ENCODE assay signal across 10 cellular contexts in the genomic region with DNA sequence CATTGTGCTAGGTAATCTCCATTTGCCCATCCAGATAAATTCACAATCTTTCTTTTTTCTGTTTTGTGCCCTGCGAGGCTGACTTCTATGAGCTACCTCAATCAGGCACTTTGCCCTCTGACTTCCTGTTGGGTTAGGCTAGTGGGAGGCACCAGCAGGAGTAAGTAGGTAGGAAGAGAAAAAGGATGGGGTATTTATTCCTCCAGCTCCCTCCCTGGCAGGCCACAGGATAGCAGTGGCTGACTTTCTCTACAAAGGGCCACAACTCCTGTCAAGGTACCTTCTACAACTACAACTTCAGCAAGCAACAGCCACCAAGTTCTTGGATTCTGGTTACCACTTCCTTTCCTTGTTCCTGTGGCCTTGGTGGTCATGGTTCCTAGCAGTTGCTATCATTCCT.
"Had no signal": no experiment of that assay in that cellular context is flagged by ENCODE, and none has a peak within 500 bp of the region (broad histone marks: within the 10 kb centered on the region; RNA-seq: fewer than 3 reads in every experiment).

No MANE protein-coding gene starts in this region.

- H3K36me3 ChIP-seq: lower lobe of right lung, prostate gland, suprapubic skin had no signal

- H3K4me3 ChIP-seq: lower lobe of right lung, prostate gland, suprapubic skin had no signal

- H3K27me3 ChIP-seq: suprapubic skin had no signal

- ATAC-seq: left colon, lower lobe of right lung, sciatic nerve had no signal

- H3K27ac ChIP-seq: lower lobe of right lung, prostate gland, suprapubic skin, VCaP had no signal

- H3K9me3 ChIP-seq: lower lobe of right lung, prostate gland, suprapubic skin had no signal

- H3K4me1 ChIP-seq: lower lobe of right lung, prostate gland, suprapubic skin had no signal

- DNase-seq: activated CD4-positive, alpha-beta T cell treated with anti-CD3 and anti-CD28 coated beads, Interleukin-2, amount 50 U/mL, for 48 hours; activated naive CD4-positive, alpha-beta T cell treated with anti-CD3 and anti-CD28 coated beads, Interleukin-2, amount 10 ng/mL, durations not matched to agents 7 days and 5 days; head of caudate nucleus; left colon; lower lobe of right lung; T-helper 9 cell had no signal
